ENCODE assay signal across 10 cellular contexts in genomic region chr5:90135979-90136378, GRCh38.
DNase-seq lines count a peak whose midpoint lies in the region; ATAC-seq, FAIRE-seq and TF ChIP-seq lines count a peak whose summit lies in the region.
"Had no signal": no experiment of that assay in that cellular context is flagged by ENCODE, and none has a peak within 500 bp of the region (broad histone marks: within the 10 kb centered on the region; RNA-seq: fewer than 3 reads in every experiment).

No MANE protein-coding gene starts in this region.

- no peak overlapping the region for H2BK120ac ChIP-seq in H1 (replicated peaks; ENCODE audit: low read depth, low read length)

- no peaks in the 10 kb centered on the region for H3K36me3 Mint-ChIP-seq in CD4-positive, alpha-beta T cell (ENCODE audit: low read depth)
- H3K36me3 Mint-ChIP-seq: mesothelial cell of epicardium had no signal

- H3K27me3 ChIP-seq in H1 (replicated peaks in 1 of 4; ENCODE audit: control insufficient read depth in 3 of 4, extremely low read depth in 1 of 4, insufficient read depth in 3 of 4, low read length in 3 of 4): no peaks in the 10 kb centered on the region
- H3K27me3 ChIP-seq in smooth muscle cell (ENCODE audit: low read depth): no peaks in the 10 kb centered on the region
- H3K27me3 ChIP-seq in CD4-positive, alpha-beta T cell (ENCODE audit: control insufficient read depth, insufficient read depth, low read length): no peaks in the 10 kb centered on the region
- H3K27me3 ChIP-seq: MG63 had no signal

- H2BK20ac ChIP-seq in H1 (ENCODE audit: low read length): no peak overlapping the region

- peak; percentile 54 for TF ChIP-seq CTCF in GM13977 (IDR thresholded peaks at IDR 0.05; ENCODE audit: extremely low read depth, insufficient read depth, missing control alignments)
- TF ChIP-seq CTCF in H1 (IDR thresholded peaks at IDR 0.05; ENCODE audit: control extremely low read depth in 1 of 3, insufficient read depth in 1 of 3, low read depth in 1 of 3, low read length in 3 of 3): peak; percentile 90 to 98 (median 94)
- peak; percentile 8 for TF ChIP-seq CTCF in smooth muscle cell (IDR thresholded peaks at IDR 0.05; ENCODE audit: borderline replicate concordance, insufficient read depth, poor library complexity, severe bottlenecking)
- TF ChIP-seq CTCF in CD4-positive, alpha-beta T cell (IDR thresholded peaks at IDR 0.05): no peak

- no peaks in the 10 kb centered on the region for H3K9me3 Mint-ChIP-seq in CD4-positive, alpha-beta T cell
- H3K9me3 Mint-ChIP-seq: mesothelial cell of epicardium had no signal

- peaks cover 0 to 2% (median 1%) of the 10 kb centered on the region in 4 experiments; a peak in 3 of 7 replicates for H3K4me1 ChIP-seq in H1 (replicated peaks in 1 of 4; ENCODE audit: control insufficient read depth in 3 of 4, insufficient read depth in 4 of 4, low read length in 3 of 4)
- H3K4me1 ChIP-seq in smooth muscle cell (ENCODE audit: low read depth): no peaks in the 10 kb centered on the region

- H4K91ac ChIP-seq in H1 (replicated peaks; ENCODE audit: insufficient read length, low read length): no peak overlapping the region

- H4K5ac ChIP-seq in H1 (ENCODE audit: insufficient read length, low read depth, low read length): no peak overlapping the region

- peak; percentile 86 for FAIRE-seq in H1 (lab: Jason Lieb, UNC)

- H3K79me2 ChIP-seq in H1 (ENCODE audit: control insufficient read depth in 1 of 2, insufficient read depth in 2 of 2, low read length in 2 of 2): no peaks in the 10 kb centered on the region
- H3K79me2 ChIP-seq in smooth muscle cell (ENCODE audit: low read depth): no peaks in the 10 kb centered on the region

- no peak for TF ChIP-seq EP300 in H1 (IDR thresholded peaks at IDR 0.05; ENCODE audit: borderline replicate concordance in 1 of 2, low read depth in 2 of 2, low read length in 2 of 2)

- H3K14ac ChIP-seq in H1 (ENCODE audit: insufficient read length): no peak overlapping the region

- H3K4me1 Mint-ChIP-seq in CD4-positive, alpha-beta T cell (ENCODE audit: low read depth): no peaks in the 10 kb centered on the region
- H3K4me1 Mint-ChIP-seq: T-helper 17 cell had no signal

- no peak overlapping the region for H3K4ac ChIP-seq in H1 (replicated peaks; ENCODE audit: insufficient read length, low read depth, low read length)

- H3K23me2 ChIP-seq in H1 (ENCODE audit: low read depth, low read length): no peaks in the 10 kb centered on the region

- in situ Hi-C loops in GM13977 (cut with MboI; ENCODE audit: low pct_unique_long_range_greater_than_20kb, low sequenced_read_pairs, unreplicated experiment) (no loop called here), ACHN (cut with HindIII; ENCODE audit: low pct_ligation_motif_present, low pct_unique_long_range_greater_than_20kb, low sequenced_read_pairs) (no loop called here)

- peak; percentile 95 to 98 for TF ChIP-seq RAD21 in H1 (IDR thresholded peaks at IDR 0.05 in 1 of 2, conservative IDR thresholded peaks at IDR 0.05 in 1 of 2; ENCODE audit: low read depth in 2 of 2, low read length in 2 of 2)

- H3K79me1 ChIP-seq in H1 (ENCODE audit: low read depth, low read length): no peaks in the 10 kb centered on the region

- H3K9me3 ChIP-seq in H1 (ENCODE audit: insufficient read depth in 2 of 2, low read depth in 1 of 2, low read length in 1 of 2): no peaks in the 10 kb centered on the region
- no peaks in the 10 kb centered on the region for H3K9me3 ChIP-seq in smooth muscle cell (replicated peaks; ENCODE audit: low read depth)
- no peaks in the 10 kb centered on the region for H3K9me3 ChIP-seq in CD4-positive, alpha-beta T cell (ENCODE audit: control insufficient read depth, low read length)
- H3K9me3 ChIP-seq: MG63 had no signal

- H4K20me1 ChIP-seq in H1 (replicated peaks in 1 of 2; ENCODE audit: control insufficient read depth in 1 of 2, insufficient read depth in 2 of 2, low read length in 2 of 2): no peaks in the 10 kb centered on the region
- H4K20me1 ChIP-seq in smooth muscle cell (ENCODE audit: low read depth): no peaks in the 10 kb centered on the region

- POLR2A ChIA-PET in H1 (lab: Charles Lee; ENCODE audit: partially characterized antibody): no interaction called here
- POLR2A ChIA-PET in CD4-positive, alpha-beta T cell (lab: Charles Lee): no interaction called here

- DNase-seq in GM13977 (ENCODE audit: low spot score): no peak
- DNase-seq in NCI-H2029 (lab: John Stamatoyannopoulos, UW): peak; percentile 68
- peak; percentile 43 to 79 for DNase-seq in H1 (ENCODE audit: low read depth in 1 of 2, low spot score in 2 of 2)
- no peak for DNase-seq in smooth muscle cell (lab: John Stamatoyannopoulos, UW; ENCODE audit: unreplicated experiment)
- DNase-seq in CD4-positive, alpha-beta T cell: no peak
- no peak for DNase-seq in nucleus accumbens (lab: John Stamatoyannopoulos, UW)
- no peak for DNase-seq in ACHN
- DNase-seq: MG63, T-helper 17 cell had no signal

- no peak overlapping the region for H3K23ac ChIP-seq in H1 (ENCODE audit: insufficient read length)

- H3K4me2 ChIP-seq in H1 (ENCODE audit: insufficient read depth in 1 of 2, low read depth in 2 of 2, low read length in 2 of 2) (no peak overlapping the region), smooth muscle cell (no peak overlapping the region)

- TF ChIP-seq POLR2A in H1 (IDR thresholded peaks at IDR 0.05; ENCODE audit: control extremely low read depth in 1 of 2, low read depth in 2 of 2, low read length in 2 of 2): no peak

- H3K56ac ChIP-seq in H1 (replicated peaks; ENCODE audit: insufficient read length, low read depth, low read length): no peak overlapping the region

- 66% methylated on average over 6 of the region's 6 CpGs; no CpG with 5 or more reads in 1 of the 2 experiments for WGBS in H1 (ENCODE audit: extremely low coverage in 1 of 2, insufficient coverage in 1 of 2, insufficient read length in 1 of 2, insufficient replicate concordance in 2 of 2, low coverage in 1 of 2, low lambda C conversion rate in 2 of 2, missing lambda C conversion rate in 1 of 2), 2 experiments
- 63% methylated on average over 6 of the region's 6 CpGs for WGBS in smooth muscle cell (ENCODE audit: low lambda C conversion rate)

- H3K27me3 Mint-ChIP-seq in CD4-positive, alpha-beta T cell: no peaks in the 10 kb centered on the region
- H3K27me3 Mint-ChIP-seq: T-helper 17 cell had no signal

- H3K36me3 ChIP-seq in H1 (ENCODE audit: control insufficient read depth in 2 of 4, insufficient read depth in 4 of 4, low read length in 3 of 4) (no peaks in the 10 kb centered on the region), smooth muscle cell (ENCODE audit: low read depth) (no peaks in the 10 kb centered on the region)
- H3K36me3 ChIP-seq: MG63 had no signal

- CTCF ChIA-PET in H1 (lab: Charles Lee; ENCODE audit: partially characterized antibody): interaction anchor here (0.6 to 5.0 kb wide), 26 partner anchors 9 to 1398 kb away, joined by 3 to 41 read pairs (median 4); no protein-coding TSS in a partner anchor
- CTCF ChIA-PET in CD4-positive, alpha-beta T cell (lab: Charles Lee): no interaction called here

- intact Hi-C loops in CD4-positive, alpha-beta T cell (cut with DNase I, micrococcal nuclease): no loop called here

- no peak for ATAC-seq in CD4-positive, alpha-beta T cell (ENCODE audit: poor library complexity)
- ATAC-seq: T-helper 17 cell had no signal

- H3K18ac ChIP-seq in H1 (ENCODE audit: extremely low read depth, low read length): no peak overlapping the region

- H3K27ac ChIP-seq in H1 (ENCODE audit: low read depth, low read length) (no peak overlapping the region), smooth muscle cell (ENCODE audit: low read depth) (no peak overlapping the region)
- H3K27ac ChIP-seq in CD4-positive, alpha-beta T cell (ENCODE audit: low read depth, low read length): no peak overlapping the region

- no peak overlapping the region for H3K4me3 ChIP-seq in H1 (ENCODE audit: extremely low read depth in 1 of 4, insufficient read depth in 2 of 4, low read depth in 3 of 4, low read length in 4 of 4)
- no peak overlapping the region for H3K4me3 ChIP-seq in smooth muscle cell
- H3K4me3 ChIP-seq: MG63 had no signal

- H2AFZ ChIP-seq in H1 (ENCODE audit: low read length) (no peak overlapping the region), smooth muscle cell (ENCODE audit: low read depth) (no peak overlapping the region)

- no peaks in the 10 kb centered on the region for H3F3A ChIP-seq in smooth muscle cell (ENCODE audit: low read depth)

- H3K9ac ChIP-seq in H1 (replicated peaks in 1 of 4; ENCODE audit: extremely low read depth in 1 of 4, low read depth in 3 of 4, low read length in 3 of 4) (no peak overlapping the region), smooth muscle cell (ENCODE audit: low read depth) (no peak overlapping the region)

- no peak overlapping the region for H3K27ac Mint-ChIP-seq in CD4-positive, alpha-beta T cell
- H3K27ac Mint-ChIP-seq: mesothelial cell of epicardium, T-helper 17 cell had no signal

- H2BK12ac ChIP-seq in H1 (ENCODE audit: low read depth, low read length): no peak overlapping the region

- H2BK5ac ChIP-seq in H1 (ENCODE audit: low read depth, low read length): no peak overlapping the region

- H2BK15ac ChIP-seq in H1 (ENCODE audit: low read length): no peak overlapping the region

- H3K4me3 Mint-ChIP-seq in CD4-positive, alpha-beta T cell: no peak overlapping the region
- H3K4me3 Mint-ChIP-seq: mesothelial cell of epicardium, T-helper 17 cell had no signal

- H2AK5ac ChIP-seq in H1 (ENCODE audit: low read depth, low read length): no peak overlapping the region

- H4K8ac ChIP-seq in H1 (ENCODE audit: extremely low read depth, insufficient read depth, low read length): no peak overlapping the region

TF ChIP-seq in H1, 55 proteins besides CTCF, POLR2A, EP300 and RAD21:
- 0 out of 2 replicates have a peak, but pooled peaks have one; percentile 5 for TF ChIP-seq TCF12 (IDR thresholded peaks at IDR 0.05; ENCODE audit: low read depth, low read length)
- no peak for TF ChIP-seq SP2 (IDR thresholded peaks at IDR 0.05; ENCODE audit: low read length)

Comparison
In these comparisons a context has a peak if more than half of its experiments do, and no peak if none do; other contexts are left out.
1. DNase-seq: peak in NCI-H2029 (single experiment) and H1 (2 of 2); none in GM13977 (single experiment), smooth muscle cell (single experiment), CD4-positive, alpha-beta T cell (0 of 10), nucleus accumbens (0 of 56) and ACHN (single experiment).